ENCODE assay signal across 1 cellular context in genomic region chr11:133919330-133920108, GRCh38.
TF ChIP-seq lines count a peak whose summit lies in the region.

No MANE protein-coding gene starts in this region.

TF ChIP-seq in H1, 55 proteins besides CTCF, POLR2A, EP300 and RAD21:
- TF ChIP-seq MAX (IDR thresholded peaks at IDR 0.05) = 0 out of 2 replicates have a peak, but pooled peaks have one; percentile 5
- TF ChIP-seq RFX5 (IDR thresholded peaks at IDR 0.05; ENCODE audit: borderline replicate concordance, low read depth, low read length) = no peak
TF ChIP-seq in H1: peak in this region for 1.
